In the genomic region with DNA sequence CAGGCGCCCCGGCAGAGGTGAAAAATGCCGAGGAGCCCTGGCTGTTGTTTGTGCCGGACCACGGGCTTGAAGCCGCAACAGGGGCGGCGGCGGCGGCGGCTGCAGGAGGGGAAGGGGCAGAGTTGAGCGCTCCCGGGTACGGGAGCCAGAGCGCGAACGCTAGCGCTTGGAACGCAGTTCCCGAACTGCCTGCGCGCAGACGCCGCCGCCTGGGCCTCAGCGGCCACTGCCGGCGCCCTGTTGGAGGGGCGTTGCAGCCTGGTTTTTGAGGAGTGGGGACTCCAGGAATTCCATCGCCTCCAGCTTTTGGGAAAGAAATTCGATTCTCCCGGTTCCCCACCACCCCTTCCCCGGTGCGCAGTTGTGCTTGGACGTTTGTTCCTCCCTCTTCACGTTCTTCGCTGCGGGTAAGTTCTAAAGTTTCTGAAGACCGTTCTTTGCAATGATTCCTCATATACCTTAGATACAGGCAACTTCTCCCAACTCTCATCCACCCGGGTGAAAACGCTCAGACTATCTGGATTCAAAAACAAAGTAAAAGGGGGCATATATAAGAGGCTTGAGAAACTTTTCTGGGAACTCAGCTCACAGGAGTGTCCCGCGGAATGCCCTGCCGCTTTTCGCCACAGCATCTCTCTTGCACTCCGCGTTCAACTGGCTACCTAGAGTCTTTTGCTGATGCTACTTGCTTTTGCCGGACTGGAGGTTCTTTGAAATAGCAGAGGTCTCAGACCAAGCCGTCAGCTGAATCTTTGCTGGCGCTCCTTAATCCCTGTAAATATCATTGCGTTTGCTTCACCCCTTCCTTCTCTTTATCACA, we compare ENCODE assay signal across 8 cellular contexts. TPM values are rescaled to one million over a fixed set of nuclear protein-coding genes. Genes with fewer than 3 reads are reported as not detected.
DNase-seq lines count a peak whose midpoint lies in the region; ATAC-seq and TF ChIP-seq lines count a peak whose summit lies in the region.

No MANE protein-coding gene starts in this region.

- peaks cover 49% of the 10 kb centered on the region for H3K4me1 Mint-ChIP-seq in osteocyte (ENCODE audit: unreplicated experiment)

- intact Hi-C loops in left ventricle myocardium superior (cut with micrococcal nuclease): loop anchor here (10.0 kb wide), 1 partner anchor 119 kb away; no protein-coding TSS in a partner anchor

- H3K36me3 Mint-ChIP-seq in osteocyte (ENCODE audit: unreplicated experiment): peaks cover 45% of the 10 kb centered on the region

- H3K27me3 Mint-ChIP-seq in osteocyte (ENCODE audit: unreplicated experiment): peaks cover 13% of the 10 kb centered on the region

- peak; percentile 37 for TF ChIP-seq CTCF in osteocyte (IDR thresholded peaks at IDR 0.05)

- H3K9me3 Mint-ChIP-seq in osteocyte (ENCODE audit: unreplicated experiment): peaks cover 2% of the 10 kb centered on the region

- H3K27ac Mint-ChIP-seq in osteocyte (ENCODE audit: unreplicated experiment): peak overlapping the region; percentile 90

- ATAC-seq in left ventricle myocardium superior: peak; percentile 72
- no peak for ATAC-seq in HG02970 (IDR thresholded peaks at IDR 0.05; ENCODE audit: low FRiP score, unreplicated experiment)

- DNase-seq in stimulated activated CD4-positive, alpha-beta T cell treated with anti-CD3 and anti-CD28 coated beads, Interleukin-2, amount 100 ng/mL, for 24 hours: peak; percentile 16 to 18
- DNase-seq in stimulated activated CD4-positive, alpha-beta T cell treated with anti-CD3 and anti-CD28 coated beads, Interleukin-1b, Interleukin-23, amount 100 ng/mL, for 48 hours: no peak
- DNase-seq in NCI-H1105 treated with DMSO at 0.1 percent for 48 hours (lab: John Stamatoyannopoulos, UW): peak; percentile 38
- peak; percentile 49 for DNase-seq in amniotic epithelial cell (ENCODE audit: low read depth)
- DNase-seq in left ventricle myocardium superior: peak; percentile 78
- peak; percentile 85 for DNase-seq in osteocyte (ENCODE audit: extremely low spot score, unreplicated experiment)
- no peak for DNase-seq in NCI-H526 treated with DMSO at 0.1 percent for 48 hours (lab: John Stamatoyannopoulos, UW)

- H3K4me3 Mint-ChIP-seq in osteocyte (ENCODE audit: unreplicated experiment): peak overlapping the region; percentile 98

RNA-seq across cellular contexts. Expression of a gene that starts 1.0 kb away (rescaled TPM):
- 6.1 TPM for total RNA-seq in left ventricle myocardium superior
- 106 and 114 TPM in 2 replicates for total RNA-seq in osteocyte

Comparison
In these comparisons a context has a peak if more than half of its experiments do, and no peak if none do; other contexts are left out.
1. DNase-seq: peak in stimulated activated CD4-positive, alpha-beta T cell treated with anti-CD3 and anti-CD28 coated beads, Interleukin-2, amount 100 ng/mL, for 24 hours (2 of 2), NCI-H1105 treated with DMSO at 0.1 percent for 48 hours (single experiment), amniotic epithelial cell (single experiment), left ventricle myocardium superior (single experiment) and osteocyte (single experiment); none in stimulated activated CD4-positive, alpha-beta T cell treated with anti-CD3 and anti-CD28 coated beads, Interleukin-1b, Interleukin-23, amount 100 ng/mL, for 48 hours (single experiment) and NCI-H526 treated with DMSO at 0.1 percent for 48 hours (single experiment).
2. RNA of a gene that starts 1.0 kb away (total RNA-seq): 106 to 114 TPM in osteocyte; 6.1 TPM in left ventricle myocardium superior (single experiment); every median in the first group is over 10 times any median in the second.